Comparison of ENCODE assay signal across 22 cellular contexts in genomic region chr6:68746376-68746775, GRCh38.
DNase-seq lines count a peak whose midpoint lies in the region; ATAC-seq, FAIRE-seq and TF ChIP-seq lines count a peak whose summit lies in the region.
"Had no signal": no experiment of that assay in that cellular context is flagged by ENCODE, and none has a peak within 500 bp of the region (broad histone marks: within the 10 kb centered on the region; RNA-seq: fewer than 3 reads in every experiment).

No MANE protein-coding gene starts in this region.

- ATAC-seq in GM19467 (IDR thresholded peaks at IDR 0.05; ENCODE audit: unreplicated experiment): no peak
- ATAC-seq: GM12878 had no signal

- TF ChIP-seq EP300 in neural cell (conservative IDR thresholded peaks at IDR 0.05; ENCODE audit: poor library complexity, severe bottlenecking): no peak

- H3K79me2 ChIP-seq in neural cell (replicated peaks; ENCODE audit: insufficient read depth, low read length): no peaks in the 10 kb centered on the region

- H3K27ac ChIP-seq in caudate nucleus (ENCODE audit: low read depth, low read length) (peak overlapping the region; percentile 83), dorsolateral prefrontal cortex (peak overlapping the region; percentile 3 to 97 (median 88)), neural cell (ENCODE audit: low read length) (peak overlapping the region; percentile 60), temporal lobe (ENCODE audit: low read depth, low read length) (peak overlapping the region; percentile 63)
- H3K27ac ChIP-seq: BLaER1 treated with 17β-estradiol and CSF1 and Interleukin-3, amounts not matched to agents 10 nM and 100 nM; GM23248 had no signal

- no peak for TF ChIP-seq CTCF in dorsolateral prefrontal cortex (IDR thresholded peaks at IDR 0.05 in 54 of 56, conservative IDR thresholded peaks at IDR 0.05 in 2 of 56; ENCODE audit: low read depth in 1 of 56, partially characterized antibody in 56 of 56)
- TF ChIP-seq CTCF in neural cell (IDR thresholded peaks at IDR 0.05; ENCODE audit: poor library complexity, severe bottlenecking): no peak
- TF ChIP-seq CTCF in BE2C (IDR thresholded peaks at IDR 0.05; ENCODE audit: low read depth, low read length): no peak

- H3K36me3 ChIP-seq in neural cell (ENCODE audit: insufficient read depth, low read length) (no peaks in the 10 kb centered on the region), BE2C (no peaks in the 10 kb centered on the region; the same call in 1 of the 2 replicates)
- H3K36me3 ChIP-seq: BLaER1 treated with 17β-estradiol and CSF1 and Interleukin-3, amounts not matched to agents 10 nM and 100 nM had no signal

- intact Hi-C loops in dorsolateral prefrontal cortex (cut with DNase I): no loop called here

- H4K20me1 ChIP-seq in neural cell (ENCODE audit: insufficient read depth): no peaks in the 10 kb centered on the region
- H4K20me1 ChIP-seq: BLaER1 treated with 17β-estradiol and CSF1 and Interleukin-3, amounts not matched to agents 10 nM and 100 nM had no signal

- H3K4me1 ChIP-seq in BE2C: peaks cover 4% of the 10 kb centered on the region; the same call in 1 of the 2 replicates

- TF ChIP-seq RAD21 in neural cell (conservative IDR thresholded peaks at IDR 0.05): no peak

- DNase-seq in caudate nucleus (lab: John Stamatoyannopoulos, UW): no peak
- DNase-seq in dorsolateral prefrontal cortex: no peak
- no peak for DNase-seq in Ammon's horn (ENCODE audit: low spot score)
- no peak for DNase-seq in BE2C
- DNase-seq in HTR-8/SVneo (ENCODE audit: insufficient read length, low spot score): no peak
- DNase-seq: CD4-positive, alpha-beta T cell; CD8-positive, alpha-beta memory T cell; DMS 273 treated with DMSO at 0.1 percent for 48 hours; DMS79; EL; GDM1; GM23248; H7; HCEC 1CT had no signal

- H3K9me3 ChIP-seq in neural cell (ENCODE audit: low read length) (no peaks in the 10 kb centered on the region), BE2C (no peaks in the 10 kb centered on the region)
- H3K9me3 ChIP-seq: BLaER1 treated with 17β-estradiol and CSF1 and Interleukin-3, amounts not matched to agents 10 nM and 100 nM had no signal

- H3K4me3 ChIP-seq in dorsolateral prefrontal cortex: peak overlapping the region in 27 of 59 donors; percentile 0 to 52 (median 18)
- H3K4me3 ChIP-seq in neural cell (ENCODE audit: low read length): no peak overlapping the region
- no peak overlapping the region for H3K4me3 ChIP-seq in BE2C (ENCODE audit: low read depth, low read length)
- H3K4me3 ChIP-seq: BLaER1 treated with 17β-estradiol and CSF1 and Interleukin-3, amounts not matched to agents 10 nM and 100 nM; GM12878; GM23248 had no signal

- H3K9ac ChIP-seq in neural cell (ENCODE audit: low read length): no peak overlapping the region
- H3K9ac ChIP-seq: BLaER1 treated with 17β-estradiol and CSF1 and Interleukin-3, amounts not matched to agents 10 nM and 100 nM; GM23248 had no signal

- H3F3A ChIP-seq in neural cell (ENCODE audit: insufficient read depth, low read length, poor library complexity, severe bottlenecking): no peaks in the 10 kb centered on the region

- no peak overlapping the region for H2AFZ ChIP-seq in neural cell (ENCODE audit: low read depth, low read length)
- H2AFZ ChIP-seq: GM23248 had no signal

- no peaks in the 10 kb centered on the region for H3K27me3 ChIP-seq in dorsolateral prefrontal cortex
- H3K27me3 ChIP-seq in neural cell (ENCODE audit: insufficient read depth, low read depth, low read length): no peaks in the 10 kb centered on the region
- H3K27me3 ChIP-seq in BE2C: no peaks in the 10 kb centered on the region
- H3K27me3 ChIP-seq: BLaER1 treated with 17β-estradiol and CSF1 and Interleukin-3, amounts not matched to agents 10 nM and 100 nM had no signal

- no peak for FAIRE-seq in HTR-8/SVneo (lab: Jason Lieb, UNC)
- FAIRE-seq: D721Med, GM12878, GM18507, H1 had no signal

- no peak overlapping the region for H3K4me2 ChIP-seq in neural cell (ENCODE audit: low read length)
- H3K4me2 ChIP-seq: BLaER1 treated with 17β-estradiol and CSF1 and Interleukin-3, amounts not matched to agents 10 nM and 100 nM had no signal

- H3K9me2 ChIP-seq in neural cell (ENCODE audit: insufficient read depth, low read length): no peaks in the 10 kb centered on the region

TF ChIP-seq in neural cell, 6 proteins besides CTCF, POLR2A, EP300 and RAD21:
- TF ChIP-seq EZH2 (IDR thresholded peaks at IDR 0.05; ENCODE audit: borderline replicate concordance, insufficient read depth, low read length, poor library complexity, severe bottlenecking): no peak
- no peak for TF ChIP-seq MXI1 (conservative IDR thresholded peaks at IDR 0.05; ENCODE audit: poor library complexity, severe bottlenecking)
- TF ChIP-seq POLR2AphosphoS5 (IDR thresholded peaks at IDR 0.05): no peak
- no peak for TF ChIP-seq SMC3 (conservative IDR thresholded peaks at IDR 0.05; ENCODE audit: poor library complexity)
- TF ChIP-seq REST (IDR thresholded peaks at IDR 0.05; ENCODE audit: borderline replicate concordance): no peak
